In the genomic region with DNA sequence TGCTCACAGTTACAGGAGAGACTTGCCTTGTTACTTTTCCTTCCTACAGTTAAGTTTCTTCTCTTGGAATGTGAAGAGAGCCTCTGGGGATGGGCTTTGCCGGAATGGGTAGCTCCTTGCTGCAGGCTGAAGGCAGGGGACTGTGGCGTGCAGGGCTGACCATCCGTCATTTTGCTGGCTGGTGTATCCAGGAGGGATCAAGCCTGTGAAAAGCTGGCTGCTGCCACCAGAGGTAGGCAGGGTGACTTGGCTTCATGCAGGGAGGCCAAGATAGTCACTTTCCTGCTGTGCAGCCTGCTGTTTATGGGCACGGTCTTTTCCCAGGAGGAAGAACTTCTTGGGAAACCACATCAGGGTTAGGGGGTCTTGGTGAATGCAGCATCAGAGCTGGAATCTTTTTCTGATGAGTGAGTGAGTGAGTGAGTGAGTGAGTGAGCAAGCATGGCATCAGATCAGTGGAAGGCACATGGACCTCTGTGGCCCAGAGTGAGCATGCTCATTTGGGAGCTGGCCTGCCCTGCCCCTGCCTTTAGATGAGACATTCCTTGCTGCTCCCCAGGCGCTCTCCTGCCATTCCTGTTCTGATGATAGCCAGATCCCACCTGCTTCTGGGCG, we compare ENCODE assay signal across 1 cellular context.
TF ChIP-seq lines count a peak whose summit lies in the region.

No MANE protein-coding gene starts in this region.

TF ChIP-seq in H1, 55 proteins besides CTCF, POLR2A, EP300 and RAD21:
- no peak for TF ChIP-seq SP1 (IDR thresholded peaks at IDR 0.05; ENCODE audit: low read depth, low read length)
- TF ChIP-seq MAX (IDR thresholded peaks at IDR 0.05), result 0 out of 2 replicates have a peak, but pooled peaks have one; percentile 28
TF ChIP-seq in H1: peak in this region for 1.
